Comparison of ENCODE assay signal across 19 cellular contexts in genomic region chr4:117249333-117249732, GRCh38.
DNase-seq lines count a peak whose midpoint lies in the region; ATAC-seq, FAIRE-seq and TF ChIP-seq lines count a peak whose summit lies in the region.
"Had no signal": no experiment of that assay in that cellular context is flagged by ENCODE, and none has a peak within 500 bp of the region (broad histone marks: within the 10 kb centered on the region; RNA-seq: fewer than 3 reads in every experiment).

No MANE protein-coding gene starts in this region.

- no peak overlapping the region for H3K27ac ChIP-seq in neural progenitor cell
- H3K27ac ChIP-seq: heart left ventricle, SK-N-MC, upper lobe of left lung had no signal

- H3K27ac Mint-ChIP-seq in neural progenitor cell: no peak overlapping the region
- H3K27ac Mint-ChIP-seq: activated T-cell treated with anti-CD3 and anti-CD28 coated beads, Interleukin-2, amount 50 U/mL, for 72 hours; nephron had no signal

- H4K20me1 ChIP-seq in neural progenitor cell (ENCODE audit: low read depth): no peaks in the 10 kb centered on the region

- H2AFZ ChIP-seq in neural progenitor cell (replicated peaks): no peak overlapping the region

- no peak overlapping the region for H3K9ac ChIP-seq in neural progenitor cell

- H3K4me1 ChIP-seq in neural progenitor cell: no peaks in the 10 kb centered on the region
- H3K4me1 ChIP-seq: heart left ventricle, upper lobe of left lung had no signal

- FAIRE-seq in GM12891 (lab: Jason Lieb, UNC): no peak
- FAIRE-seq: small intestine had no signal

- ATAC-seq in GM19395 (IDR thresholded peaks at IDR 0.05; ENCODE audit: unreplicated experiment): peak; percentile 97
- ATAC-seq in HG02623 (IDR thresholded peaks at IDR 0.05; ENCODE audit: unreplicated experiment): peak; percentile 95
- ATAC-seq in HG03175 (IDR thresholded peaks at IDR 0.05; ENCODE audit: unreplicated experiment): peak; percentile 85
- ATAC-seq in activated CD4-positive, CD25-positive, alpha-beta regulatory T cell treated with anti-CD3 and anti-CD28 coated beads, Interleukin-2, amount 50 U/mL, for 24 hours: no peak
- ATAC-seq: activated T-cell treated with anti-CD3 and anti-CD28 coated beads, Interleukin-2, amount 50 U/mL, for 72 hours; heart left ventricle; left colon had no signal

- H3K27me3 Mint-ChIP-seq in neural progenitor cell (ENCODE audit: insufficient read depth, low read depth): peaks cover 2% of the 10 kb centered on the region

- no peaks in the 10 kb centered on the region for H3K9me3 Mint-ChIP-seq in neural progenitor cell

- H3K36me3 ChIP-seq in neural progenitor cell: no peaks in the 10 kb centered on the region
- H3K36me3 ChIP-seq: heart left ventricle, upper lobe of left lung had no signal

- no peak overlapping the region for H3K4me3 Mint-ChIP-seq in neural progenitor cell
- H3K4me3 Mint-ChIP-seq: activated T-cell treated with anti-CD3 and anti-CD28 coated beads, Interleukin-2, amount 50 U/mL, for 72 hours; nephron had no signal

- H3K36me3 Mint-ChIP-seq in neural progenitor cell: no peaks in the 10 kb centered on the region

- peaks cover 5% of the 10 kb centered on the region for H3K9me3 ChIP-seq in neural progenitor cell (ENCODE audit: low read depth)
- H3K9me3 ChIP-seq: upper lobe of left lung had no signal

- TF ChIP-seq POLR2A in GM12891 (IDR thresholded peaks at IDR 0.05; ENCODE audit: low read depth, low read length): no peak

- H3K4me2 ChIP-seq in neural progenitor cell: no peak overlapping the region

- H3K27me3 ChIP-seq in neural progenitor cell: no peaks in the 10 kb centered on the region
- H3K27me3 ChIP-seq: heart left ventricle, upper lobe of left lung had no signal

- H3K4me1 Mint-ChIP-seq in neural progenitor cell: no peaks in the 10 kb centered on the region
- H3K4me1 Mint-ChIP-seq: nephron had no signal

- no peak overlapping the region for H3K4me3 ChIP-seq in neural progenitor cell
- H3K4me3 ChIP-seq: heart left ventricle, SK-N-MC, upper lobe of left lung had no signal

- no peaks in the 10 kb centered on the region for H3K79me2 ChIP-seq in neural progenitor cell (ENCODE audit: low read depth)

- no peaks in the 10 kb centered on the region for H3F3A ChIP-seq in neural progenitor cell (ENCODE audit: low read depth)

- DNase-seq in GM12891 (ENCODE audit: insufficient read length, low spot score) (peak; percentile 0), neural progenitor cell (ENCODE audit: low spot score) (no peak), NCI-H2107 (lab: John Stamatoyannopoulos, UW) (no peak), NCI-H2227 treated with DMSO at 0.1 percent for 48 hours (lab: John Stamatoyannopoulos, UW) (no peak)
- DNase-seq: activated CD4-positive, CD25-positive, alpha-beta regulatory T cell treated with anti-CD3 and anti-CD28 coated beads, Interleukin-2, amount 50 U/mL, for 72 hours; activated T-cell treated with anti-CD3 and anti-CD28 coated beads, Interleukin-2, amount 50 U/mL, for 72 hours; DND-41; heart left ventricle; IMR-90; left colon; NCI-H187; small intestine; upper lobe of left lung had no signal

- no peak for TF ChIP-seq CTCF in neural progenitor cell (IDR thresholded peaks at IDR 0.05)

TF ChIP-seq in GM12891, 5 proteins besides CTCF, POLR2A, EP300 and RAD21:
- TF ChIP-seq POU2F2 (IDR thresholded peaks at IDR 0.05; ENCODE audit: low read depth, low read length): no peak

Comparison
In these comparisons a context has a peak if more than half of its experiments do, and no peak if none do; other contexts are left out.
1. ATAC-seq: peak in GM19395 (single experiment), HG02623 (single experiment) and HG03175 (single experiment); none in activated CD4-positive, CD25-positive, alpha-beta regulatory T cell treated with anti-CD3 and anti-CD28 coated beads, Interleukin-2, amount 50 U/mL, for 24 hours (0 of 2).